10 cellular contexts compared by ENCODE assay signal in genomic region chr17:59558953-59559352, GRCh38. TPM values are rescaled to one million over a fixed set of nuclear protein-coding genes. Genes with fewer than 3 reads are reported as not detected.
DNase-seq lines count a peak whose midpoint lies in the region; ATAC-seq and TF ChIP-seq lines count a peak whose summit lies in the region.
"Had no signal": no experiment of that assay in that cellular context is flagged by ENCODE, and none has a peak within 500 bp of the region (broad histone marks: within the 10 kb centered on the region; RNA-seq: fewer than 3 reads in every experiment).

No MANE protein-coding gene starts in this region.

- ATAC-seq in left lobe of liver: peak; percentile 33
- no peak for ATAC-seq in GM21381 (IDR thresholded peaks at IDR 0.05; ENCODE audit: unreplicated experiment)
- no peak for ATAC-seq in GM18520 (IDR thresholded peaks at IDR 0.05; ENCODE audit: unreplicated experiment)
- no peak for ATAC-seq in HG03108 (IDR thresholded peaks at IDR 0.05; ENCODE audit: unreplicated experiment)
- ATAC-seq: naive thymus-derived CD4-positive, alpha-beta T cell had no signal

- DNase-seq in AG09309 (ENCODE audit: low read depth) (no peak), left lobe of liver (ENCODE audit: low spot score) (no peak), thyroid gland (no peak)
- DNase-seq: activated CD4-positive, alpha-beta T cell treated with anti-CD3 and anti-CD28 coated beads, Interleukin-2, amount 10 ng/mL, durations not matched to agents 7 days and 5 days; naive thymus-derived CD4-positive, alpha-beta T cell had no signal

- no peaks in the 10 kb centered on the region for H3K27me3 ChIP-seq in thyroid gland

- no peaks in the 10 kb centered on the region for H3K36me3 ChIP-seq in HEK293 (ENCODE audit: control insufficient read depth in 2 of 2, insufficient read depth in 1 of 2, low read length in 2 of 2)
- no peaks in the 10 kb centered on the region for H3K36me3 ChIP-seq in thyroid gland

- no peak overlapping the region for H3K4me3 ChIP-seq in AG09309 (ENCODE audit: control insufficient read depth, low read depth, low read length)
- no peak overlapping the region for H3K4me3 ChIP-seq in HEK293 (ENCODE audit: low read depth, low read length)
- H3K4me3 ChIP-seq in thyroid gland (replicated peaks in 1 of 3): no peak overlapping the region

- no peaks in the 10 kb centered on the region for H3K9me3 ChIP-seq in HEK293 (ENCODE audit: control insufficient read depth, insufficient read depth, low read depth, low read length)
- H3K9me3 ChIP-seq in thyroid gland: no peaks in the 10 kb centered on the region

- no peak overlapping the region for H3K27ac ChIP-seq in HEK293 (ENCODE audit: extremely low read depth, low read depth, low read length)
- no peak overlapping the region for H3K27ac ChIP-seq in VCaP
- no peak overlapping the region for H3K27ac ChIP-seq in thyroid gland

- intact Hi-C loops in thyroid gland (cut with DNase I): no loop called here

- CTCF ChIA-PET in HEK293 (lab: Yijun Ruan, JAX): interaction anchor here (0.6 to 4.0 kb wide), 12 partner anchors 12 to 1125 kb away, joined by 3 to 39 read pairs (median 4); no protein-coding TSS in a partner anchor

- POLR2A ChIA-PET in HEK293 (lab: Yijun Ruan, JAX): no interaction called here

- TF ChIP-seq POLR2A in thyroid gland (IDR thresholded peaks at IDR 0.05): no peak

- H3K4me1 ChIP-seq in HEK293 (ENCODE audit: control insufficient read depth, insufficient read depth, low read length) (no peaks in the 10 kb centered on the region), thyroid gland (no peaks in the 10 kb centered on the region)

- TF ChIP-seq CTCF in AG09309 (IDR thresholded peaks at IDR 0.05; ENCODE audit: control insufficient read depth, insufficient read depth, low read depth, low read length, missing control alignments) (peak; percentile 23), HEK293 (tag by site-specific recombination; IDR thresholded peaks at IDR 0.05) (no peak), VCaP (conservative IDR thresholded peaks at IDR 0.05) (peak; percentile 60), thyroid gland (IDR thresholded peaks at IDR 0.05) (peak in 3 of 6 experiments; percentile 48 to 65 (median 51))

TF ChIP-seq in HEK293, 187 proteins besides CTCF, POLR2A, EP300 and RAD21:
- TF ChIP-seq ZNF654 (tag by site-specific recombination; IDR thresholded peaks at IDR 0.05; ENCODE audit: low read depth) (peak; percentile 24), ZNF311 (tag by site-specific recombination; IDR thresholded peaks at IDR 0.05; ENCODE audit: borderline replicate concordance) (no peak)

RNA-seq across cellular contexts. Expression of gene DHX40, which starts 6.5 kb away (rescaled TPM):
- 8.5 TPM for total RNA-seq in left lobe of liver
- 10 to 100 TPM; 47.8 to 65.4 (median 59.7) TPM for total RNA-seq in thyroid gland
